ENCODE assay signal across 8 cellular contexts in genomic region chrX:136496768-136497555, GRCh38. TPM values are rescaled to one million over a fixed set of nuclear protein-coding genes. Genes with fewer than 3 reads are reported as not detected.
A peak's percentile ranks its signal among the peaks of the same experiment; 100 is the strongest.
DNase-seq lines count a peak whose midpoint lies in the region; ATAC-seq and TF ChIP-seq lines count a peak whose summit lies in the region.

No MANE protein-coding gene starts in this region.

- H3K27me3 ChIP-seq in spleen (replicated peaks in 1 of 7) = no peaks in the 10 kb centered on the region

- peak; percentile 82 for ATAC-seq in GM19025 (IDR thresholded peaks at IDR 0.05; ENCODE audit: low read depth, unreplicated experiment)
- peak; percentile 84 for ATAC-seq in HG03196 (IDR thresholded peaks at IDR 0.05; ENCODE audit: unreplicated experiment)

- intact Hi-C loops in spleen (cut with DNase I; ENCODE audit: low total_unique reads) = no loop called here

- peaks cover 0 to 30% (median 11%) of the 10 kb centered on the region in 6 donors for H3K4me1 ChIP-seq in spleen

- H3K27ac ChIP-seq in caudate nucleus (ENCODE audit: low read depth, low read length) = peak overlapping the region; percentile 92
- H3K27ac ChIP-seq in spleen = peak overlapping the region; percentile 83 to 97 (median 96)

- H3K9me3 ChIP-seq in spleen = no peaks in the 10 kb centered on the region

- DNase-seq in AG09319 (ENCODE audit: extremely low read depth, low read depth) (peak; percentile 42), NCI-H345 (lab: John Stamatoyannopoulos, UW) (peak; percentile 85), caudate nucleus (lab: John Stamatoyannopoulos, UW) (peak in 60 of 61 donors; percentile 2 to 89 (median 70)), iris pigment epithelial cell (ENCODE audit: low read depth) (peak; percentile 84), spleen (peak; percentile 95)
- DNase-seq in activated CD4-positive, CD25-positive, alpha-beta regulatory T cell (lab: John Stamatoyannopoulos, UW) = peak; percentile 69 to 87 (median 80)

- H3K36me3 ChIP-seq in spleen = peaks cover 0 to 25% (median 7%) of the 10 kb centered on the region in 6 donors

- TF ChIP-seq POLR2A in spleen (IDR thresholded peaks at IDR 0.05) = peak in 1 of 3 donors; percentile 3

- H3K4me3 ChIP-seq in spleen = peak overlapping the region; percentile 30 to 78 (median 56)

- WGBS in spleen, 5 donors = 1 to 65% (median 10%) methylated on average over 26 to 110 of the region's 110 CpGs

- TF ChIP-seq CTCF in AG09319 (IDR thresholded peaks at IDR 0.05; ENCODE audit: low read depth, low read length) = no peak
- TF ChIP-seq CTCF in spleen (IDR thresholded peaks at IDR 0.05 in 8 of 11, conservative IDR thresholded peaks at IDR 0.05 in 3 of 11) = peak in 1 of 11 experiments; percentile 8

RNA-seq across cellular contexts. Expression of gene HTATSF1, which starts 0.4 kb away (rescaled TPM):
- total RNA-seq in spleen = 10 to 100 TPM; 21.4 to 40.5 (median 27.1) TPM
- polyA plus RNA-seq in spleen = 10 to 100 TPM; 15.8 to 31.1 (median 20.3) TPM

RNA-seq across cellular contexts. Expression of gene BRS3, which starts 9.2 kb away (rescaled TPM):
- not detected for total RNA-seq in spleen
- polyA plus RNA-seq in spleen = not detected

RNA-seq across cellular contexts. Expression of gene VGLL1, which starts 35.1 kb away (rescaled TPM):
- not detected for total RNA-seq in spleen
- polyA plus RNA-seq in spleen = not detected

Comparison
In these comparisons a context has a peak if more than half of its experiments do, and no peak if none do; other contexts are left out.
1. Peak in every context shown above with its lines: DNase-seq, ATAC-seq, H3K4me3 ChIP-seq and H3K27ac ChIP-seq.
2. DNase-seq: peak in every context shown above with its lines; median percentile 95 in spleen; 85 in NCI-H345; 84 in iris pigment epithelial cell; 80 in activated CD4-positive, CD25-positive, alpha-beta regulatory T cell; 70 in caudate nucleus; 42 in AG09319.